8 cellular contexts compared by ENCODE assay signal in the genomic region with DNA sequence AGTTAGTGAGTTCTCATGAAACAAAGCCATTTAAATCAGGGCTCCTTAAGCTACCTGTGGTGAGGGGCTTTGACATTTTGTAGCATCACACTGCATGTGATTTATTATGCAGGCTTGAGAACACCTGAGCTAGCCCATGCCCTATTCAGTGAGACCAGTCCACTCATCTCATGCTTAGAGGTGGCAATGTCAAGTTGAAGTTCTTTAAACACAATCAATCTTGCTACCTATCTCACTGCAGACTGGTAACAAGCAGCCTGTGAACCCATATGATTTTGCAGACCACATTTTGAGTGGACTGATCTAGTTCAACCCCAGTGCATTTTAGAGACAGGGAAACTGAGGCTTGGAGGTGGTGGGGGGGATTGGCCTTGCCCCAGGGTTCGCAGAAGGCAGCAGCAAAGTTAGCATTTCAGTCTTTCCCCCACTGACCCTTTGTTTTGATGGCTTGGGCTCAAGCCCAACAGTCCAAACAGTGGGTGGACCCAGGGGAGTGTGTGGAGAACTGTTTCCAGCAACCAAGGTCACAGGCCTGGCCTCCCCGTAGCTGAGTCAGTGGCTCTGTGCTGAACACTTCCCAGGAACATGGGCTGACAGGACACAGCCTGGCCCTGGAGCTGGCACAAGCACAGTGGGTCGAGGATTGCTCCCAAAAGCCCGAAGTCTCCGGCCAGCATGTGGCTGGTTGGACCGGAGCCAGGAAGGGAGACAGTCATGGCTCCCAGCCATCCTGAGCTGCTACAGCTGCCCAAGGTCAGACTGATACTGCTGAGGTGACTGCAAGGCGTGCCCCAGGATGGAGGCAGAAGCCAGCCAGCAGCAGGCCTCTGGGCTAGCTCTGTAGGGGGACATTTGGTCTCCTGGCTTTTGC.
DNase-seq lines count a peak whose midpoint lies in the region; ATAC-seq and TF ChIP-seq lines count a peak whose summit lies in the region.

No MANE protein-coding gene starts in this region.

- H3K4me1 Mint-ChIP-seq in activated T-helper 1 cell treated with anti-CD3 and anti-CD28 coated beads, Interleukin-12 subunit alpha, Interleukin-12 subunit beta, Interleukin-2, Interleukin-4 antibody, amounts not matched to agents 30 ng/mL and 10 ng/mL and 1 ng/mL, durations not matched to agents 14 hours and 24 hours and 36 hours (ENCODE audit: low read depth) = peaks cover 33% of the 10 kb centered on the region

- H3K4me1 ChIP-seq in stomach smooth muscle (ENCODE audit: control insufficient read depth, insufficient read depth, low read length) = peaks cover 35% of the 10 kb centered on the region

- TF ChIP-seq CTCF in brain microvascular endothelial cell (IDR thresholded peaks at IDR 0.05; ENCODE audit: low read depth, low read length, missing control alignments) = no peak

- H3K9ac ChIP-seq in stomach smooth muscle (ENCODE audit: low read length in 2 of 2) = peak overlapping the region in 1 of 2 donors; percentile 13

- H3K9me3 ChIP-seq in MG63 = no peaks in the 10 kb centered on the region
- no peaks in the 10 kb centered on the region for H3K9me3 ChIP-seq in stomach smooth muscle (ENCODE audit: control insufficient read depth in 2 of 2, low read length in 2 of 2)

- H3K36me3 Mint-ChIP-seq in activated T-helper 1 cell treated with anti-CD3 and anti-CD28 coated beads, Interleukin-12 subunit alpha, Interleukin-12 subunit beta, Interleukin-2, Interleukin-4 antibody, amounts not matched to agents 30 ng/mL and 10 ng/mL and 1 ng/mL, durations not matched to agents 14 hours and 24 hours and 36 hours (ENCODE audit: low read depth) = peaks cover 13% of the 10 kb centered on the region

- H3K9me3 Mint-ChIP-seq in activated T-helper 1 cell treated with anti-CD3 and anti-CD28 coated beads, Interleukin-12 subunit alpha, Interleukin-12 subunit beta, Interleukin-2, Interleukin-4 antibody, amounts not matched to agents 30 ng/mL and 10 ng/mL and 1 ng/mL, durations not matched to agents 14 hours and 24 hours and 36 hours = no peaks in the 10 kb centered on the region

- H3K36me3 ChIP-seq in MG63 (no peaks in the 10 kb centered on the region), brain microvascular endothelial cell (replicated peaks) (no peaks in the 10 kb centered on the region), stomach smooth muscle (ENCODE audit: control insufficient read depth in 2 of 2, insufficient read depth in 2 of 2, low read length in 2 of 2) (peaks cover 0 to 2% of the 10 kb centered on the region in 2 donors)

- peak overlapping the region; percentile 12 for H3K27ac ChIP-seq in brain microvascular endothelial cell
- H3K27ac ChIP-seq in stomach smooth muscle (ENCODE audit: low read length) = peak overlapping the region; percentile 66

- H3K27me3 ChIP-seq in MG63 (no peaks in the 10 kb centered on the region), brain microvascular endothelial cell (replicated peaks) (no peaks in the 10 kb centered on the region), stomach smooth muscle (ENCODE audit: control insufficient read depth in 1 of 2, insufficient read depth in 2 of 2, low read length in 2 of 2) (no peaks in the 10 kb centered on the region)

- H3K4me3 ChIP-seq in MG63 (no peak overlapping the region), brain microvascular endothelial cell (ENCODE audit: low read depth, low read length) (no peak overlapping the region), stomach smooth muscle (ENCODE audit: low read length in 2 of 2) (no peak overlapping the region)

- H3K4me3 Mint-ChIP-seq in activated T-helper 1 cell treated with anti-CD3 and anti-CD28 coated beads, Interleukin-12 subunit alpha, Interleukin-12 subunit beta, Interleukin-2, Interleukin-4 antibody, amounts not matched to agents 30 ng/mL and 10 ng/mL and 1 ng/mL, durations not matched to agents 14 hours and 24 hours and 36 hours = no peak overlapping the region

- intact Hi-C loops in activated T-helper 1 cell treated with anti-CD3 and anti-CD28 coated beads, Interleukin-12 subunit alpha, Interleukin-12 subunit beta, Interleukin-2, Interleukin-4 antibody, amounts not matched to agents 30 ng/mL and 10 ng/mL and 1 ng/mL, durations not matched to agents 14 hours and 24 hours and 36 hours (cut with micrococcal nuclease) = no loop called here

- no peak for ATAC-seq in HG02840 (IDR thresholded peaks at IDR 0.05; ENCODE audit: low FRiP score, unreplicated experiment)

- no peak overlapping the region for H3K27ac Mint-ChIP-seq in activated T-helper 1 cell treated with anti-CD3 and anti-CD28 coated beads, Interleukin-12 subunit alpha, Interleukin-12 subunit beta, Interleukin-2, Interleukin-4 antibody, amounts not matched to agents 30 ng/mL and 10 ng/mL and 1 ng/mL, durations not matched to agents 14 hours and 24 hours and 36 hours

- H3K27me3 Mint-ChIP-seq in activated T-helper 1 cell treated with anti-CD3 and anti-CD28 coated beads, Interleukin-12 subunit alpha, Interleukin-12 subunit beta, Interleukin-2, Interleukin-4 antibody, amounts not matched to agents 30 ng/mL and 10 ng/mL and 1 ng/mL, durations not matched to agents 14 hours and 24 hours and 36 hours (ENCODE audit: insufficient read depth) = peaks cover 4% of the 10 kb centered on the region

- in situ Hi-C loops in brain microvascular endothelial cell (cut with HindIII; ENCODE audit: low pct_ligation_motif_present, low sequenced_read_pairs) = no loop called here
- in situ Hi-C loops in KBM-7 (cut with MboI; ENCODE audit: low pct_unique_long_range_greater_than_20kb, low sequenced_read_pairs) = no loop called here

- peak; percentile 89 for DNase-seq in MG63
- DNase-seq in brain microvascular endothelial cell = peak; percentile 67
- DNase-seq in islet precursor cell = peak; percentile 47
- DNase-seq in activated T-helper 1 cell treated with anti-CD3 and anti-CD28 coated beads, Interleukin-12 subunit alpha, Interleukin-12 subunit beta, Interleukin-2, Interleukin-4 antibody, amounts not matched to agents 30 ng/mL and 10 ng/mL and 1 ng/mL, durations not matched to agents 14 hours and 24 hours and 36 hours (ENCODE audit: low spot score) = no peak
- DNase-seq in KBM-7 = no peak
- DNase-seq in NCI-H510A (lab: John Stamatoyannopoulos, UW) = no peak

Comparison
In these comparisons a context has a peak if more than half of its experiments do, and no peak if none do; other contexts are left out.
1. DNase-seq: peak in MG63 (single experiment), brain microvascular endothelial cell (single experiment) and islet precursor cell (single experiment); none in activated T-helper 1 cell treated with anti-CD3 and anti-CD28 coated beads, Interleukin-12 subunit alpha, Interleukin-12 subunit beta, Interleukin-2, Interleukin-4 antibody, amounts not matched to agents 30 ng/mL and 10 ng/mL and 1 ng/mL, durations not matched to agents 14 hours and 24 hours and 36 hours (single experiment), KBM-7 (single experiment) and NCI-H510A (single experiment).